In the genomic region with DNA sequence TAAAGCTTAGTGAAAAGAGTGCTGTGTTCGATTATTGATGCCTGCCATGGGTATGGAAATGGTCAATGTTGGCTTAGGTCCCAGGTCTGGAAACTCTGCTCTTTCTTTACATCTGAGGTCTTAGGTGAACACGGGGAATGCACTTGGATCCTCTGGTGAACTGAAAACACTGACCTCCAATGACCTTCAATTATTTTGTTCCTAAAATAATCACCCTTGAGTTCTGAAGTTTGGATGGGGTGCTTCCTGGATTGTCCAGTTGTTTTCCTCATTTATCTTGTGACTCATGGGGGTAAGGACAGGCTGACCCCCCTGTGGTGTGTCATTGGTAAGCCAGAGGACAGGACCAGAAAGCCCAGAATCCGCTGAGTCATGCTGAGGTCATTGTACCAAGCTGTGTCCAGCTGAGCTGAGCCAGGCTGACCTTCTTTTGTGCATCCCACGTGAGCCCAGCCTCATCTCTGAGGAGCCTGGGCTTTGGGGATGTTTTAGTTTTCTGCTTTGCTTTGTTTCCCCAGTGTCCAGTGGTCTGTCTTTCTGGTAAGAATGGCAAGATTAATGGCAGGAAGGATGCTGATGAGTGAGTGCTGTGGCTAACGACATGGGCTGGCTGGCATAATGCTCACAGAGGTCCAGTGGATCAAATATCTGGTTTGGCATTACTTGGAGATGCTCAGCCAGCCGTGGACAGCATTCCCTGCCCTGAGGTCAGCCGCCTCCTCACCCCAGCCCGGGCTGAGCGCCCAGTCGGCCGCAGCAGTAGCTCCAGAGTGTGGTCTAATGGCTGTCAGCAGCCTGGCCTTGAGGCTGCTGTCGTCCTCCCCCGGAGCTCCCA, we compare ENCODE assay signal across 1 cellular context.
TF ChIP-seq lines count a peak whose summit lies in the region.

No MANE protein-coding gene starts in this region.

TF ChIP-seq in K562, 482 proteins besides CTCF, POLR2A, EP300 and RAD21 (continued from another document and continues in another):
- TF ChIP-seq, protein P1, sequence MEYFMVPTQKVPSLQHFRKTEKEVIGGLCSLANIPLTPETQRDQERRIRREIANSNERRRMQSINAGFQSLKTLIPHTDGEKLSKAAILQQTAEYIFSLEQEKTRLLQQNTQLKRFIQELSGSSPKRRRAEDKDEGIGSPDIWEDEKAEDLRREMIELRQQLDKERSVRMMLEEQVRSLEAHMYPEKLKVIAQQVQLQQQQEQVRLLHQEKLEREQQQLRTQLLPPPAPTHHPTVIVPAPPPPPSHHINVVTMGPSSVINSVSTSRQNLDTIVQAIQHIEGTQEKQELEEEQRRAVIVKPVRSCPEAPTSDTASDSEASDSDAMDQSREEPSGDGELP (CRISPR knock-in tag; IDR thresholded peaks at IDR 0.05; ENCODE audit: borderline replicate concordance), result peak; percentile 97
- TF ChIP-seq MEF2A (IDR thresholded peaks at IDR 0.05; ENCODE audit: control insufficient read depth, low read depth, low read length) (0 out of 2 replicates have a peak, but pooled peaks have one; percentile 52), NFIC (IDR thresholded peaks at IDR 0.05) (peak; percentile 75), TGIF2 (CRISPR knock-in tag; IDR thresholded peaks at IDR 0.05) (no peak), MIER1 (IDR thresholded peaks at IDR 0.05; ENCODE audit: low read depth) (no peak), ATF7 (IDR thresholded peaks at IDR 0.05) (peak; percentile 96), HNRNPUL1 (IDR thresholded peaks at IDR 0.05; ENCODE audit: low read length) (no peak), BRD9 (IDR thresholded peaks at IDR 0.05; ENCODE audit: low read depth, partially characterized antibody) (no peak), KAT2B (IDR thresholded peaks at IDR 0.05; ENCODE audit: low read depth, low read length) (no peak), POLR2AphosphoS5 (IDR thresholded peaks at IDR 0.05; ENCODE audit: control insufficient read depth, insufficient read depth, low read depth, low read length) (no peak), HNRNPL (IDR thresholded peaks at IDR 0.05; ENCODE audit: low read depth, low read length) (no peak), ZNF143 (CRISPR knock-in tag; IDR thresholded peaks at IDR 0.05) (no peak), ESRRB (CRISPR knock-in tag; IDR thresholded peaks at IDR 0.05; ENCODE audit: borderline replicate concordance) (no peak), HDGF (IDR thresholded peaks at IDR 0.05) (no peak), FOXP1 (CRISPR knock-in tag; IDR thresholded peaks at IDR 0.05) (no peak)
- TF ChIP-seq, protein P2, sequence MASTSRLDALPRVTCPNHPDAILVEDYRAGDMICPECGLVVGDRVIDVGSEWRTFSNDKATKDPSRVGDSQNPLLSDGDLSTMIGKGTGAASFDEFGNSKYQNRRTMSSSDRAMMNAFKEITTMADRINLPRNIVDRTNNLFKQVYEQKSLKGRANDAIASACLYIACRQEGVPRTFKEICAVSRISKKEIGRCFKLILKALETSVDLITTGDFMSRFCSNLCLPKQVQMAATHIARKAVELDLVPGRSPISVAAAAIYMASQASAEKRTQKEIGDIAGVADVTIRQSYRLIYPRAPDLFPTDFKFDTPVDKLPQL (IDR thresholded peaks at IDR 0.05; ENCODE audit: extremely low read depth, insufficient read length), result no peak
- TF ChIP-seq, protein P3, sequence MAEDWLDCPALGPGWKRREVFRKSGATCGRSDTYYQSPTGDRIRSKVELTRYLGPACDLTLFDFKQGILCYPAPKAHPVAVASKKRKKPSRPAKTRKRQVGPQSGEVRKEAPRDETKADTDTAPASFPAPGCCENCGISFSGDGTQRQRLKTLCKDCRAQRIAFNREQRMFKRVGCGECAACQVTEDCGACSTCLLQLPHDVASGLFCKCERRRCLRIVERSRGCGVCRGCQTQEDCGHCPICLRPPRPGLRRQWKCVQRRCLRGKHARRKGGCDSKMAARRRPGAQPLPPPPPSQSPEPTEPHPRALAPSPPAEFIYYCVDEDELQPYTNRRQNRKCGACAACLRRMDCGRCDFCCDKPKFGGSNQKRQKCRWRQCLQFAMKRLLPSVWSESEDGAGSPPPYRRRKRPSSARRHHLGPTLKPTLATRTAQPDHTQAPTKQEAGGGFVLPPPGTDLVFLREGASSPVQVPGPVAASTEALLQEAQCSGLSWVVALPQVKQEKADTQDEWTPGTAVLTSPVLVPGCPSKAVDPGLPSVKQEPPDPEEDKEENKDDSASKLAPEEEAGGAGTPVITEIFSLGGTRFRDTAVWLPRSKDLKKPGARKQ (CRISPR knock-in tag; IDR thresholded peaks at IDR 0.05), result no peak
- TF ChIP-seq, protein P4, sequence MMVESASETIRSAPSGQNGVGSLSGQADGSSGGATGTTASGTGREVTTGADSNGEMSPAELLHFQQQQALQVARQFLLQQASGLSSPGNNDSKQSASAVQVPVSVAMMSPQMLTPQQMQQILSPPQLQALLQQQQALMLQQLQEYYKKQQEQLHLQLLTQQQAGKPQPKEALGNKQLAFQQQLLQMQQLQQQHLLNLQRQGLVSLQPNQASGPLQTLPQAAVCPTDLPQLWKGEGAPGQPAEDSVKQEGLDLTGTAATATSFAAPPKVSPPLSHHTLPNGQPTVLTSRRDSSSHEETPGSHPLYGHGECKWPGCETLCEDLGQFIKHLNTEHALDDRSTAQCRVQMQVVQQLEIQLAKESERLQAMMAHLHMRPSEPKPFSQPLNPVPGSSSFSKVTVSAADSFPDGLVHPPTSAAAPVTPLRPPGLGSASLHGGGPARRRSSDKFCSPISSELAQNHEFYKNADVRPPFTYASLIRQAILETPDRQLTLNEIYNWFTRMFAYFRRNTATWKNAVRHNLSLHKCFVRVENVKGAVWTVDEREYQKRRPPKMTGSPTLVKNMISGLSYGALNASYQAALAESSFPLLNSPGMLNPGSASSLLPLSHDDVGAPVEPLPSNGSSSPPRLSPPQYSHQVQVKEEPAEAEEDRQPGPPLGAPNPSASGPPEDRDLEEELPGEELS (CRISPR knock-in tag; IDR thresholded peaks at IDR 0.05; ENCODE audit: borderline replicate concordance), result no peak
- TF ChIP-seq, protein P5, sequence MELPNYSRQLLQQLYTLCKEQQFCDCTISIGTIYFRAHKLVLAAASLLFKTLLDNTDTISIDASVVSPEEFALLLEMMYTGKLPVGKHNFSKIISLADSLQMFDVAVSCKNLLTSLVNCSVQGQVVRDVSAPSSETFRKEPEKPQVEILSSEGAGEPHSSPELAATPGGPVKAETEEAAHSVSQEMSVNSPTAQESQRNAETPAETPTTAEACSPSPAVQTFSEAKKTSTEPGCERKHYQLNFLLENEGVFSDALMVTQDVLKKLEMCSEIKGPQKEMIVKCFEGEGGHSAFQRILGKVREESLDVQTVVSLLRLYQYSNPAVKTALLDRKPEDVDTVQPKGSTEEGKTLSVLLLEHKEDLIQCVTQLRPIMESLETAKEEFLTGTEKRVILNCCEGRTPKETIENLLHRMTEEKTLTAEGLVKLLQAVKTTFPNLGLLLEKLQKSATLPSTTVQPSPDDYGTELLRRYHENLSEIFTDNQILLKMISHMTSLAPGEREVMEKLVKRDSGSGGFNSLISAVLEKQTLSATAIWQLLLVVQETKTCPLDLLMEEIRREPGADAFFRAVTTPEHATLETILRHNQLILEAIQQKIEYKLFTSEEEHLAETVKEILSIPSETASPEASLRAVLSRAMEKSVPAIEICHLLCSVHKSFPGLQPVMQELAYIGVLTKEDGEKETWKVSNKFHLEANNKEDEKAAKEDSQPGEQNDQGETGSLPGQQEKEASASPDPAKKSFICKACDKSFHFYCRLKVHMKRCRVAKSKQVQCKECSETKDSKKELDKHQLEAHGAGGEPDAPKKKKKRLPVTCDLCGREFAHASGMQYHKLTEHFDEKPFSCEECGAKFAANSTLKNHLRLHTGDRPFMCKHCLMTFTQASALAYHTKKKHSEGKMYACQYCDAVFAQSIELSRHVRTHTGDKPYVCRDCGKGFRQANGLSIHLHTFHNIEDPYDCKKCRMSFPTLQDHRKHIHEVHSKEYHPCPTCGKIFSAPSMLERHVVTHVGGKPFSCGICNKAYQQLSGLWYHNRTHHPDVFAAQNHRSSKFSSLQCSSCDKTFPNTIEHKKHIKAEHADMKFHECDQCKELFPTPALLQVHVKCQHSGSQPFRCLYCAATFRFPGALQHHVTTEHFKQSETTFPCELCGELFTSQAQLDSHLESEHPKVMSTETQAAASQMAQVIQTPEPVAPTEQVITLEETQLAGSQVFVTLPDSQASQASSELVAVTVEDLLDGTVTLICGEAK (IDR thresholded peaks at IDR 0.05), result no peak
- TF ChIP-seq, protein P5 (CRISPR knock-in tag; IDR thresholded peaks at IDR 0.05), result no peak
- TF ChIP-seq, protein P6, sequence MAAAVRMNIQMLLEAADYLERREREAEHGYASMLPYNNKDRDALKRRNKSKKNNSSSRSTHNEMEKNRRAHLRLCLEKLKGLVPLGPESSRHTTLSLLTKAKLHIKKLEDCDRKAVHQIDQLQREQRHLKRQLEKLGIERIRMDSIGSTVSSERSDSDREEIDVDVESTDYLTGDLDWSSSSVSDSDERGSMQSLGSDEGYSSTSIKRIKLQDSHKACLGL (CRISPR knock-in tag; IDR thresholded peaks at IDR 0.05; ENCODE audit: borderline replicate concordance, poor library complexity, severe bottlenecking), result no peak
- TF ChIP-seq, protein P7, sequence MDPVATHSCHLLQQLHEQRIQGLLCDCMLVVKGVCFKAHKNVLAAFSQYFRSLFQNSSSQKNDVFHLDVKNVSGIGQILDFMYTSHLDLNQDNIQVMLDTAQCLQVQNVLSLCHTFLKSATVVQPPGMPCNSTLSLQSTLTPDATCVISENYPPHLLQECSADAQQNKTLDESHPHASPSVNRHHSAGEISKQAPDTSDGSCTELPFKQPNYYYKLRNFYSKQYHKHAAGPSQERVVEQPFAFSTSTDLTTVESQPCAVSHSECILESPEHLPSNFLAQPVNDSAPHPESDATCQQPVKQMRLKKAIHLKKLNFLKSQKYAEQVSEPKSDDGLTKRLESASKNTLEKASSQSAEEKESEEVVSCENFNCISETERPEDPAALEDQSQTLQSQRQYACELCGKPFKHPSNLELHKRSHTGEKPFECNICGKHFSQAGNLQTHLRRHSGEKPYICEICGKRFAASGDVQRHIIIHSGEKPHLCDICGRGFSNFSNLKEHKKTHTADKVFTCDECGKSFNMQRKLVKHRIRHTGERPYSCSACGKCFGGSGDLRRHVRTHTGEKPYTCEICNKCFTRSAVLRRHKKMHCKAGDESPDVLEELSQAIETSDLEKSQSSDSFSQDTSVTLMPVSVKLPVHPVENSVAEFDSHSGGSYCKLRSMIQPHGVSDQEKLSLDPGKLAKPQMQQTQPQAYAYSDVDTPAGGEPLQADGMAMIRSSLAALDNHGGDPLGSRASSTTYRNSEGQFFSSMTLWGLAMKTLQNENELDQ (CRISPR knock-in tag; IDR thresholded peaks at IDR 0.05; ENCODE audit: borderline replicate concordance), result no peak
- TF ChIP-seq, protein P8, sequence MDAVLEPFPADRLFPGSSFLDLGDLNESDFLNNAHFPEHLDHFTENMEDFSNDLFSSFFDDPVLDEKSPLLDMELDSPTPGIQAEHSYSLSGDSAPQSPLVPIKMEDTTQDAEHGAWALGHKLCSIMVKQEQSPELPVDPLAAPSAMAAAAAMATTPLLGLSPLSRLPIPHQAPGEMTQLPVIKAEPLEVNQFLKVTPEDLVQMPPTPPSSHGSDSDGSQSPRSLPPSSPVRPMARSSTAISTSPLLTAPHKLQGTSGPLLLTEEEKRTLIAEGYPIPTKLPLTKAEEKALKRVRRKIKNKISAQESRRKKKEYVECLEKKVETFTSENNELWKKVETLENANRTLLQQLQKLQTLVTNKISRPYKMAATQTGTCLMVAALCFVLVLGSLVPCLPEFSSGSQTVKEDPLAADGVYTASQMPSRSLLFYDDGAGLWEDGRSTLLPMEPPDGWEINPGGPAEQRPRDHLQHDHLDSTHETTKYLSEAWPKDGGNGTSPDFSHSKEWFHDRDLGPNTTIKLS (IDR thresholded peaks at IDR 0.05; ENCODE audit: borderline replicate concordance, low read depth), result no peak
- TF ChIP-seq, protein P9, sequence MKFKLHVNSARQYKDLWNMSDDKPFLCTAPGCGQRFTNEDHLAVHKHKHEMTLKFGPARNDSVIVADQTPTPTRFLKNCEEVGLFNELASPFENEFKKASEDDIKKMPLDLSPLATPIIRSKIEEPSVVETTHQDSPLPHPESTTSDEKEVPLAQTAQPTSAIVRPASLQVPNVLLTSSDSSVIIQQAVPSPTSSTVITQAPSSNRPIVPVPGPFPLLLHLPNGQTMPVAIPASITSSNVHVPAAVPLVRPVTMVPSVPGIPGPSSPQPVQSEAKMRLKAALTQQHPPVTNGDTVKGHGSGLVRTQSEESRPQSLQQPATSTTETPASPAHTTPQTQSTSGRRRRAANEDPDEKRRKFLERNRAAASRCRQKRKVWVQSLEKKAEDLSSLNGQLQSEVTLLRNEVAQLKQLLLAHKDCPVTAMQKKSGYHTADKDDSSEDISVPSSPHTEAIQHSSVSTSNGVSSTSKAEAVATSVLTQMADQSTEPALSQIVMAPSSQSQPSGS (CRISPR knock-in tag; IDR thresholded peaks at IDR 0.05), result no peak
- TF ChIP-seq, protein P10, sequence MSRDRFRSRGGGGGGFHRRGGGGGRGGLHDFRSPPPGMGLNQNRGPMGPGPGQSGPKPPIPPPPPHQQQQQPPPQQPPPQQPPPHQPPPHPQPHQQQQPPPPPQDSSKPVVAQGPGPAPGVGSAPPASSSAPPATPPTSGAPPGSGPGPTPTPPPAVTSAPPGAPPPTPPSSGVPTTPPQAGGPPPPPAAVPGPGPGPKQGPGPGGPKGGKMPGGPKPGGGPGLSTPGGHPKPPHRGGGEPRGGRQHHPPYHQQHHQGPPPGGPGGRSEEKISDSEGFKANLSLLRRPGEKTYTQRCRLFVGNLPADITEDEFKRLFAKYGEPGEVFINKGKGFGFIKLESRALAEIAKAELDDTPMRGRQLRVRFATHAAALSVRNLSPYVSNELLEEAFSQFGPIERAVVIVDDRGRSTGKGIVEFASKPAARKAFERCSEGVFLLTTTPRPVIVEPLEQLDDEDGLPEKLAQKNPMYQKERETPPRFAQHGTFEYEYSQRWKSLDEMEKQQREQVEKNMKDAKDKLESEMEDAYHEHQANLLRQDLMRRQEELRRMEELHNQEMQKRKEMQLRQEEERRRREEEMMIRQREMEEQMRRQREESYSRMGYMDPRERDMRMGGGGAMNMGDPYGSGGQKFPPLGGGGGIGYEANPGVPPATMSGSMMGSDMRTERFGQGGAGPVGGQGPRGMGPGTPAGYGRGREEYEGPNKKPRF (IDR thresholded peaks at IDR 0.05; ENCODE audit: low read depth, low read length), result no peak
